ENCODE assay signal across 20 cellular contexts in the genomic region with DNA sequence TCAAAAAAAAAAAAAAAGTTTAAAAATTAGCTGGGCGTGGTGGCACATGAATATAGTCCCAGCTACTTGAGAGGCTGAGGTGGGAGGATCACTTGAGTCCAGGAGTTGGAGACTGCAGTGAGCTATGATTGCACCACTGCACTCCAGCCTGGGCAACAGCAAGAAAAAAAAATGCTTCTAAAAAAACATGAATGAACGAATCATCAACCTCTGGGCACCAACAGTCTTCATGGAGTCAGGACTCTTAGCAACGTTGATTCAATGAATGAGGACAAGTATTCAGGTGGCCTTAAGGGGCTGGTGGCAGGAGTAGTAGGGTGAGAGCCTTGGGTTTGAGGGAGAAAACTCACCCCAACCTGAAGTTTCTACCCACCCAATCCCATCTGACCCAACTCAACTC. TPM values are rescaled to one million over a fixed set of nuclear protein-coding genes. Genes with fewer than 3 reads are reported as not detected.
DNase-seq lines count a peak whose midpoint lies in the region; ATAC-seq and TF ChIP-seq lines count a peak whose summit lies in the region.
"Had no signal": no experiment of that assay in that cellular context is flagged by ENCODE, and none has a peak within 500 bp of the region (broad histone marks: within the 10 kb centered on the region; RNA-seq: fewer than 3 reads in every experiment).

No MANE protein-coding gene starts in this region.

- no peaks in the 10 kb centered on the region for H3K79me1 ChIP-seq in IMR-90 (ENCODE audit: low read depth in 1 of 2, low read length in 2 of 2)

- no peak overlapping the region for H2BK20ac ChIP-seq in IMR-90 (ENCODE audit: low read depth, low read length)

- H3K4me2 ChIP-seq in IMR-90 (ENCODE audit: low read depth, low read length) = no peak overlapping the region
- H3K4me2 ChIP-seq: GM23338 had no signal

- CTCF ChIA-PET in IMR-90 (lab: Yijun Ruan, JAX) = no interaction called here

- no peak overlapping the region for H3K4ac ChIP-seq in IMR-90 (ENCODE audit: low read depth, low read length)

- H3K27ac Mint-ChIP-seq in endodermal cell = no peak overlapping the region
- H3K27ac Mint-ChIP-seq: CD4-positive, alpha-beta T cell; GM23338 had no signal

- H2AK9ac ChIP-seq in IMR-90 (replicated peaks; ENCODE audit: low read depth, low read length, poor library complexity) = no peak overlapping the region

- H3K56ac ChIP-seq in IMR-90 (ENCODE audit: extremely low read depth, insufficient read depth, low read length) = no peak overlapping the region

- no TSS peak for BruUV-seq in IMR-90 (replicated peaks; lab: Mats Ljungman, UMichigan)

- in situ Hi-C loops in IMR-90 (cut with MboI; ENCODE audit: low sequenced_read_pairs) = no loop called here

- peaks cover 4% of the 10 kb centered on the region for H3K9me1 ChIP-seq in IMR-90 (ENCODE audit: insufficient read depth, low read length)

- H3K27me3 ChIP-seq in IMR-90 (ENCODE audit: control insufficient read depth, insufficient read depth, low read length) = no peaks in the 10 kb centered on the region
- H3K27me3 ChIP-seq in endodermal cell (ENCODE audit: control insufficient read depth, insufficient read depth, low read length, poor library complexity, severe bottlenecking) = no peaks in the 10 kb centered on the region
- H3K27me3 ChIP-seq: BE2C had no signal

- no peaks in the 10 kb centered on the region for H3K4me1 Mint-ChIP-seq in endodermal cell

- H2AK5ac ChIP-seq in IMR-90 (ENCODE audit: low read depth, low read length) = no peak overlapping the region

- no CpG with 5 or more reads among the region's 3 CpGs for WGBS in IMR-90 (ENCODE audit: extremely low coverage in 2 of 2, insufficient read length in 1 of 2), 2 experiments
- 88 to 100% methylated on average over 1 to 3 of the region's 3 CpGs for WGBS in endodermal cell (ENCODE audit: insufficient coverage in 1 of 2, insufficient read length in 1 of 2), 2 experiments

- no peaks in the 10 kb centered on the region for H3K9me3 ChIP-seq in IMR-90 (ENCODE audit: control insufficient read depth, insufficient read depth, low read length)
- H3K9me3 ChIP-seq in endodermal cell (ENCODE audit: control insufficient read depth, low read length) = no peaks in the 10 kb centered on the region
- H3K9me3 ChIP-seq: BE2C had no signal

- no peak overlapping the region for H4K5ac ChIP-seq in IMR-90 (ENCODE audit: low read depth, low read length)

- TF ChIP-seq POLR2A in IMR-90 (IDR thresholded peaks at IDR 0.05; ENCODE audit: low read depth, low read length) = no peak

- peaks cover 9% of the 10 kb centered on the region for H3K27me3 Mint-ChIP-seq in endodermal cell (ENCODE audit: insufficient read depth)

- peaks cover 5% of the 10 kb centered on the region for H3K4me1 ChIP-seq in IMR-90 (ENCODE audit: control insufficient read depth, insufficient read depth, low read length)
- H3K4me1 ChIP-seq in endodermal cell (ENCODE audit: control insufficient read depth, insufficient read depth, low read length) = no peaks in the 10 kb centered on the region
- H3K4me1 ChIP-seq: BE2C had no signal

- DNase-seq in EL (peak; percentile 20), IMR-90 (peak; percentile 24), fibroblast of mammary gland (ENCODE audit: low read depth) (peak; percentile 59), endodermal cell (no peak), C1 segment of cervical spinal cord (lab: John Stamatoyannopoulos, UW) (no peak), NCI-H1105 (lab: John Stamatoyannopoulos, UW) (no peak), midbrain (lab: John Stamatoyannopoulos, UW) (no peak)
- DNase-seq: BE2C; CD4-positive, alpha-beta T cell; DMS153; DMS79; HCEC 1CT; KG1 had no signal

- no peak overlapping the region for H3K18ac ChIP-seq in IMR-90 (ENCODE audit: low read depth, low read length)

- dilution Hi-C loops in IMR-90 (cut with HindIII; ENCODE audit: low sequenced_read_pairs, unreplicated experiment) = no loop called here

- H2BK15ac ChIP-seq in IMR-90 (ENCODE audit: low read depth, low read length) = no peak overlapping the region

- no peaks in the 10 kb centered on the region; the same call in 1 of the 2 replicates for H4K20me1 ChIP-seq in IMR-90 (ENCODE audit: insufficient read depth, low read length)

- no peaks in the 10 kb centered on the region for H3K36me3 Mint-ChIP-seq in endodermal cell (ENCODE audit: low read depth)

- H3K9ac ChIP-seq in IMR-90 (ENCODE audit: low read depth, low read length) (no peak overlapping the region), endodermal cell (ENCODE audit: extremely low read depth, low read length, poor library complexity, severe bottlenecking) (no peak overlapping the region)

- TF ChIP-seq CTCF in IMR-90 (conservative IDR thresholded peaks at IDR 0.05; ENCODE audit: low read depth, low read length) (no peak), fibroblast of mammary gland (conservative IDR thresholded peaks at IDR 0.05; ENCODE audit: control insufficient read depth, insufficient read depth, low read depth, low read length) (no peak), endodermal cell (conservative IDR thresholded peaks at IDR 0.05) (no peak)

- ATAC-seq in IMR-90 (ENCODE audit: low read depth) = no peak
- ATAC-seq: GM12878, GM23338, HepG2 had no signal

- intact Hi-C loops in IMR-90 (cut with micrococcal nuclease) = no loop called here

- no peak overlapping the region for H3K4me3 ChIP-seq in IMR-90 (ENCODE audit: insufficient read depth, low read depth, low read length)
- no peak overlapping the region for H3K4me3 ChIP-seq in fibroblast of mammary gland (ENCODE audit: control insufficient read depth, low read depth, low read length)
- no peak overlapping the region for H3K4me3 ChIP-seq in endodermal cell (ENCODE audit: low read length)
- H3K4me3 ChIP-seq: GM12878, GM23338 had no signal

- no peak overlapping the region for H2BK120ac ChIP-seq in IMR-90 (ENCODE audit: low read depth, low read length)

- H3K23ac ChIP-seq in IMR-90 (ENCODE audit: low read depth, low read length) = no peak overlapping the region

- no peak overlapping the region for H3K14ac ChIP-seq in IMR-90 (replicated peaks; ENCODE audit: low read depth, low read length)

- H3K27ac ChIP-seq in IMR-90 (ENCODE audit: insufficient read depth, low read length) = no peak overlapping the region
- no peak overlapping the region for H3K27ac ChIP-seq in endodermal cell (ENCODE audit: low read depth, low read length)
- H3K27ac ChIP-seq: C4-2B had no signal

- TF ChIP-seq RAD21 in IMR-90 (IDR thresholded peaks at IDR 0.05; ENCODE audit: low read length) = no peak

- H2BK5ac ChIP-seq in IMR-90 (ENCODE audit: low read depth, low read length, poor library complexity, severe bottlenecking) = no peak overlapping the region

- no peak overlapping the region for H3K4me3 Mint-ChIP-seq in endodermal cell
- H3K4me3 Mint-ChIP-seq: CD4-positive, alpha-beta T cell; GM23338 had no signal

- H3K36me3 ChIP-seq in IMR-90 (ENCODE audit: control insufficient read depth, insufficient read depth, low read length) = no peaks in the 10 kb centered on the region; the same call in 1 of the 2 replicates
- H3K36me3 ChIP-seq in endodermal cell (ENCODE audit: control insufficient read depth, insufficient read depth, low read length) = no peaks in the 10 kb centered on the region
- H3K36me3 ChIP-seq: BE2C had no signal

- no peak overlapping the region for H4K8ac ChIP-seq in IMR-90 (ENCODE audit: low read depth in 2 of 2, low read length in 2 of 2)

- H2AFZ ChIP-seq in IMR-90 (replicated peaks; ENCODE audit: low read length, poor library complexity) = no peak overlapping the region
- H2AFZ ChIP-seq: GM23338 had no signal

- POLR2A ChIA-PET in IMR-90 (lab: Charles Lee; ENCODE audit: unreplicated experiment) = no interaction called here

- H4K91ac ChIP-seq in IMR-90 (ENCODE audit: insufficient read depth, low read depth, low read length) = no peak overlapping the region

- H3K9me3 Mint-ChIP-seq in endodermal cell = no peaks in the 10 kb centered on the region
- H3K9me3 Mint-ChIP-seq: CD4-positive, alpha-beta T cell; GM23338 had no signal

TF ChIP-seq in IMR-90, 13 proteins besides CTCF, POLR2A, EP300 and RAD21:
- no peak for TF ChIP-seq FOS (IDR thresholded peaks at IDR 0.05; ENCODE audit: low read depth, low read length)
- no peak for TF ChIP-seq RFX5 (IDR thresholded peaks at IDR 0.05; ENCODE audit: low read depth, low read length)
- 0 out of 2 replicates have a peak, but pooled peaks have one; percentile 15 for TF ChIP-seq CEBPB (IDR thresholded peaks at IDR 0.05; ENCODE audit: low read depth, low read length)
- TF ChIP-seq RCOR1 (IDR thresholded peaks at IDR 0.05; ENCODE audit: insufficient replicate concordance, low read length) = no peak
- TF ChIP-seq, protein P1, sequence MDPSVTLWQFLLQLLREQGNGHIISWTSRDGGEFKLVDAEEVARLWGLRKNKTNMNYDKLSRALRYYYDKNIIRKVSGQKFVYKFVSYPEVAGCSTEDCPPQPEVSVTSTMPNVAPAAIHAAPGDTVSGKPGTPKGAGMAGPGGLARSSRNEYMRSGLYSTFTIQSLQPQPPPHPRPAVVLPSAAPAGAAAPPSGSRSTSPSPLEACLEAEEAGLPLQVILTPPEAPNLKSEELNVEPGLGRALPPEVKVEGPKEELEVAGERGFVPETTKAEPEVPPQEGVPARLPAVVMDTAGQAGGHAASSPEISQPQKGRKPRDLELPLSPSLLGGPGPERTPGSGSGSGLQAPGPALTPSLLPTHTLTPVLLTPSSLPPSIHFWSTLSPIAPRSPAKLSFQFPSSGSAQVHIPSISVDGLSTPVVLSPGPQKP (IDR thresholded peaks at IDR 0.05; ENCODE audit: borderline replicate concordance, low read depth, low read length) = no peak
TF ChIP-seq in IMR-90: peak in this region for 1.

RNA-seq across cellular contexts. Expression of a gene that starts 20.6 kb away (rescaled TPM):
- total RNA-seq in IMR-90 (2012; rRNA removed) = 2.2 and 2.7 TPM in 2 replicates
- 5.1 and 6.2 TPM in 2 replicates for polyA plus RNA-seq in IMR-90 (2012; rRNA removed)
- 4.7 and 7.9 TPM in 2 replicates for polyA plus RNA-seq in IMR-90 (2012; cell fraction: cytosol; rRNA removed)
- polyA plus RNA-seq in IMR-90 (2012; cell fraction: nucleus; rRNA removed; ENCODE audit: low replicate concordance) = 1.7 and 2.0 TPM in 2 replicates
- total RNA-seq in endodermal cell = 10 to 100 TPM; 33.1 to 58.1 TPM
- polyA plus RNA-seq in endodermal cell (2013, experiment 1 of 2) = 43.7 TPM
- polyA plus RNA-seq in endodermal cell (2013, experiment 2 of 2) = 40.9 TPM

RNA-seq across cellular contexts. Expression of a gene that starts 53.3 kb away (rescaled TPM):
- 0.54 and 0.56 TPM in 2 replicates for total RNA-seq in IMR-90 (2012; rRNA removed)
- 1.5 TPM in 2 replicates for polyA plus RNA-seq in IMR-90 (2012; rRNA removed)
- polyA plus RNA-seq in IMR-90 (2012; cell fraction: cytosol; rRNA removed) = 1.1 and 1.5 TPM in 2 replicates
- 5.1 TPM in 2 replicates for polyA plus RNA-seq in IMR-90 (2012; cell fraction: nucleus; rRNA removed; ENCODE audit: low replicate concordance)
- under 1 TPM in 1 of 2 donors, not detected in 1; 0.04 TPM for total RNA-seq in endodermal cell
- 2.1 TPM for polyA plus RNA-seq in endodermal cell (2013, experiment 1 of 2)
- polyA plus RNA-seq in endodermal cell (2013, experiment 2 of 2) = 2.4 TPM
- total RNA-seq: G401 had no signal
- polyA plus RNA-seq: HepG2 had no signal

RNA-seq across cellular contexts. Expression of a gene that starts 56.3 kb away (rescaled TPM):
- 0.18 TPM in 1 of 2 replicates, not detected in the other for total RNA-seq in IMR-90 (2012; rRNA removed)
- polyA plus RNA-seq in IMR-90 (2012; rRNA removed) = not detected in 2 replicates
- not detected in 2 replicates for polyA plus RNA-seq in IMR-90 (2012; cell fraction: cytosol; rRNA removed)
- 0.29 and 0.38 TPM in 2 replicates for polyA plus RNA-seq in IMR-90 (2012; cell fraction: nucleus; rRNA removed; ENCODE audit: low replicate concordance)
- not detected for total RNA-seq in endodermal cell
- polyA plus RNA-seq in endodermal cell (2013, experiment 1 of 2) = not detected
- 0.17 TPM for polyA plus RNA-seq in endodermal cell (2013, experiment 2 of 2)
- total RNA-seq: A172; CD4-positive, alpha-beta T cell; Daoy; G401; GM12878; GM23338; HepG2 had no signal
- polyA plus RNA-seq: GM23338, HepG2 had no signal

Comparison
In these comparisons a context has a peak if more than half of its experiments do, and no peak if none do; other contexts are left out.
1. DNase-seq: peak in EL (single experiment), IMR-90 (single experiment) and fibroblast of mammary gland (single experiment); none in endodermal cell (single experiment), C1 segment of cervical spinal cord (0 of 14), NCI-H1105 (single experiment) and midbrain (single experiment).